Comparison of ENCODE assay signal across 13 cellular contexts in genomic region chr11:121129362-121130340, GRCh38. TPM values are rescaled to one million over a fixed set of nuclear protein-coding genes. Genes with fewer than 3 reads are reported as not detected.
A peak's percentile ranks its signal among the peaks of the same experiment; 100 is the strongest.
DNase-seq lines count a peak whose midpoint lies in the region; ATAC-seq and TF ChIP-seq lines count a peak whose summit lies in the region.
"Had no signal": no experiment of that assay in that cellular context is flagged by ENCODE, and none has a peak within 500 bp of the region (broad histone marks: within the 10 kb centered on the region; RNA-seq: fewer than 3 reads in every experiment).

No MANE protein-coding gene starts in this region.

- no peak overlapping the region for H3K23ac ChIP-seq in trophoblast cell (ENCODE audit: low read length)

- H3K36me3 ChIP-seq in right atrium auricular region (no peaks in the 10 kb centered on the region), PC-9 (ENCODE audit: low read depth) (no peaks in the 10 kb centered on the region), trophoblast cell (ENCODE audit: control insufficient read depth in 1 of 2, insufficient read depth in 2 of 2, low read length in 2 of 2) (no peaks in the 10 kb centered on the region), SK-N-SH (replicated peaks in 1 of 2; ENCODE audit: control insufficient read depth in 1 of 2, insufficient read depth in 2 of 2, low read length in 1 of 2) (no peaks in the 10 kb centered on the region)

- H3K27ac ChIP-seq in right atrium auricular region (no peak overlapping the region), PC-9 (no peak overlapping the region), trophoblast cell (ENCODE audit: low read depth, low read length) (no peak overlapping the region), SK-N-SH (ENCODE audit: low read depth in 2 of 2, low read length in 1 of 2) (no peak overlapping the region)
- H3K27ac ChIP-seq: GM23248 had no signal

- H2BK120ac ChIP-seq in trophoblast cell (ENCODE audit: insufficient read depth, low read length, poor library complexity): no peak overlapping the region

- no peaks in the 10 kb centered on the region for H3K79me2 ChIP-seq in PC-9 (ENCODE audit: low read depth)
- H3K79me2 ChIP-seq in trophoblast cell (ENCODE audit: control insufficient read depth, insufficient read depth, low read length, poor library complexity): no peaks in the 10 kb centered on the region
- H3K79me2 ChIP-seq in SK-N-SH (ENCODE audit: insufficient read depth): no peaks in the 10 kb centered on the region

- H3K14ac ChIP-seq in trophoblast cell (ENCODE audit: low read length): no peak overlapping the region

- H3K9me3 ChIP-seq in right atrium auricular region: no peaks in the 10 kb centered on the region
- H3K9me3 ChIP-seq in PC-9 (ENCODE audit: insufficient read depth, low read depth): no peaks in the 10 kb centered on the region
- peaks cover 10% of the 10 kb centered on the region for H3K9me3 ChIP-seq in trophoblast cell (ENCODE audit: insufficient read depth, low read depth, low read length)
- no peaks in the 10 kb centered on the region for H3K9me3 ChIP-seq in SK-N-SH

- peak; percentile 65 for DNase-seq in right atrium auricular region (ENCODE audit: low spot score)
- DNase-seq in Right ventricle myocardium inferior (ENCODE audit: missing footprints): no peak
- DNase-seq in HT-29 (ENCODE audit: low spot score): peak; percentile 8
- peak; percentile 40 to 59 for DNase-seq in PC-9
- DNase-seq in trophoblast cell: peak; percentile 65 to 73
- no peak for DNase-seq in SK-N-SH
- DNase-seq: C1 segment of cervical spinal cord; CD4-positive, alpha-beta T cell; DMS79; GM23248 had no signal

- H4K91ac ChIP-seq in trophoblast cell (ENCODE audit: low read depth, low read length): no peak overlapping the region

- H3K4ac ChIP-seq in trophoblast cell (ENCODE audit: low read depth, low read length): no peak overlapping the region

- TF ChIP-seq CTCF in right atrium auricular region (IDR thresholded peaks at IDR 0.05) (no peak), PC-9 (conservative IDR thresholded peaks at IDR 0.05) (no peak), SK-N-SH (IDR thresholded peaks at IDR 0.05) (no peak)

- intact Hi-C loops in Right ventricle myocardium inferior (cut with DNase I) (no loop called here), PC-9 (cut with micrococcal nuclease; ENCODE audit: unreplicated experiment) (no loop called here)

- H3K79me1 ChIP-seq in trophoblast cell (ENCODE audit: low read length): no peaks in the 10 kb centered on the region

- H2AK5ac ChIP-seq in trophoblast cell (ENCODE audit: low read length): no peak overlapping the region

- no peaks in the 10 kb centered on the region for H4K20me1 ChIP-seq in PC-9 (ENCODE audit: insufficient read depth)
- no peaks in the 10 kb centered on the region for H4K20me1 ChIP-seq in SK-N-SH (ENCODE audit: insufficient read depth)

- H3K4me1 ChIP-seq in right atrium auricular region: no peaks in the 10 kb centered on the region
- H3K4me1 ChIP-seq in PC-9 (replicated peaks; ENCODE audit: insufficient read depth): no peaks in the 10 kb centered on the region
- no peaks in the 10 kb centered on the region for H3K4me1 ChIP-seq in trophoblast cell (ENCODE audit: control insufficient read depth in 1 of 2, insufficient read depth in 2 of 2, low read length in 2 of 2)
- H3K4me1 ChIP-seq in SK-N-SH (ENCODE audit: control insufficient read depth in 1 of 2, insufficient read depth in 2 of 2, low read depth in 1 of 2, low read length in 1 of 2): no peaks in the 10 kb centered on the region; a peak in 1 of 4 replicates

- no peaks in the 10 kb centered on the region for H3K9me2 ChIP-seq in PC-9 (ENCODE audit: insufficient read depth)
- H3K9me2 ChIP-seq in SK-N-SH: no peaks in the 10 kb centered on the region

- no TSS peak for BruUV-seq in PC-9 (replicated peaks; lab: Mats Ljungman, UMichigan)

- H4K8ac ChIP-seq in trophoblast cell (ENCODE audit: low read depth, low read length): no peak overlapping the region

- H4K12ac ChIP-seq in trophoblast cell (ENCODE audit: low read depth, low read length): no peak overlapping the region

- POLR2A ChIA-PET in PC-9 (lab: Charles Lee; ENCODE audit: unreplicated experiment) (no interaction called here), SK-N-SH (lab: Yijun Ruan, JAX) (no interaction called here)

- no peak overlapping the region for H3K9ac ChIP-seq in trophoblast cell (ENCODE audit: low read length)
- no peak overlapping the region for H3K9ac ChIP-seq in SK-N-SH
- H3K9ac ChIP-seq: GM23248 had no signal

- TF ChIP-seq EP300 in SK-N-SH (IDR thresholded peaks at IDR 0.05; ENCODE audit: borderline replicate concordance in 1 of 2, low read depth in 1 of 2, low read length in 1 of 2): no peak

- H3K18ac ChIP-seq in trophoblast cell (ENCODE audit: low read length): no peak overlapping the region

- H3F3A ChIP-seq in PC-9 (ENCODE audit: insufficient read depth, low read depth) (no peaks in the 10 kb centered on the region), SK-N-SH (replicated peaks; ENCODE audit: insufficient read depth) (no peaks in the 10 kb centered on the region)

- no peak for TF ChIP-seq RAD21 in SK-N-SH (IDR thresholded peaks at IDR 0.05; ENCODE audit: low read length)

- no peak overlapping the region for H3K4me3 ChIP-seq in right atrium auricular region
- H3K4me3 ChIP-seq in PC-9: no peak overlapping the region
- H3K4me3 ChIP-seq in trophoblast cell (ENCODE audit: low read depth, low read length): no peak overlapping the region
- H3K4me3 ChIP-seq in SK-N-SH (ENCODE audit: low read depth in 2 of 2, low read length in 1 of 2): no peak overlapping the region
- H3K4me3 ChIP-seq: GM12878, GM23248 had no signal

- no CpG with 5 or more reads among the region's 29 CpGs for WGBS in trophoblast cell (ENCODE audit: extremely low coverage, insufficient coverage, insufficient read length)
- WGBS in SK-N-SH (ENCODE audit: low lambda C conversion rate): 71% methylated on average over 19 of the region's 29 CpGs

- ATAC-seq in Right ventricle myocardium inferior (no peak), HG03039 (IDR thresholded peaks at IDR 0.05; ENCODE audit: unreplicated experiment) (no peak), HG02981 (IDR thresholded peaks at IDR 0.05; ENCODE audit: unreplicated experiment) (no peak)
- ATAC-seq: GM12878 had no signal

- H3K4me2 ChIP-seq in PC-9 (no peak overlapping the region), trophoblast cell (ENCODE audit: low read length) (no peak overlapping the region), SK-N-SH (no peak overlapping the region)

- CTCF ChIA-PET in PC-9 (lab: Charles Lee): no interaction called here
- CTCF ChIA-PET in SK-N-SH (lab: Yijun Ruan, JAX): interaction anchor here (0.9 to 1.8 kb wide), 7 partner anchors 10 to 620 kb away, joined by 3 to 8 read pairs (median 4); no protein-coding TSS in a partner anchor

- H2BK12ac ChIP-seq in trophoblast cell (ENCODE audit: low read length): no peak overlapping the region

- H3K27me3 ChIP-seq in right atrium auricular region (no peaks in the 10 kb centered on the region), PC-9 (ENCODE audit: insufficient read depth, low read depth) (peaks cover 87% of the 10 kb centered on the region), trophoblast cell (ENCODE audit: insufficient read depth, low read length) (no peaks in the 10 kb centered on the region), SK-N-SH (ENCODE audit: insufficient read depth) (no peaks in the 10 kb centered on the region)

- H2AFZ ChIP-seq in PC-9 (no peak overlapping the region), trophoblast cell (ENCODE audit: insufficient read depth, low read length, poor library complexity) (no peak overlapping the region), SK-N-SH (ENCODE audit: low read depth) (no peak overlapping the region)
- H2AFZ ChIP-seq: GM23248 had no signal

- no peak overlapping the region for H2BK5ac ChIP-seq in trophoblast cell (ENCODE audit: low read depth, low read length, poor library complexity)

TF ChIP-seq in SK-N-SH, 30 proteins besides CTCF, POLR2A, EP300 and RAD21 (continues in another document):
- TF ChIP-seq TCF12 (IDR thresholded peaks at IDR 0.05) (no peak), YY1 (IDR thresholded peaks at IDR 0.05; ENCODE audit: low read depth) (no peak), TAF1 (IDR thresholded peaks at IDR 0.05; ENCODE audit: borderline replicate concordance, low read depth, low read length) (no peak), GABPA (IDR thresholded peaks at IDR 0.05; ENCODE audit: low read depth) (no peak), FOXJ3 (CRISPR knock-in tag; IDR thresholded peaks at IDR 0.05) (no peak), RCOR1 (IDR thresholded peaks at IDR 0.05; ENCODE audit: low read length) (no peak), MXI1 (IDR thresholded peaks at IDR 0.05; ENCODE audit: low read depth, low read length) (no peak), ZBTB33 (IDR thresholded peaks at IDR 0.05; ENCODE audit: borderline replicate concordance, low read depth) (no peak), FOSL2 (IDR thresholded peaks at IDR 0.05; ENCODE audit: borderline replicate concordance, low read depth) (no peak), POLR2AphosphoS5 (IDR thresholded peaks at IDR 0.05; ENCODE audit: low read depth, low read length) (no peak)

RNA-seq across cellular contexts. Expression of gene TECTA, which starts 28.6 kb away (rescaled TPM):
- total RNA-seq in right atrium auricular region: 1 to 10 TPM; 1.6 to 3.1 TPM
- total RNA-seq in Right ventricle myocardium inferior: 0.78 TPM
- total RNA-seq in HT-29 (2014; rRNA removed; shearing (Covaris generic)): not detected in 2 replicates
- 0.04 TPM in 1 of 2 replicates, not detected in the other for total RNA-seq in PC-9 (2021)
- 0.22 and 0.24 TPM in 2 replicates for polyA plus RNA-seq in trophoblast cell (2013)
- polyA plus RNA-seq in SK-N-SH (2012; rRNA removed): 0.58 and 0.88 TPM in 2 replicates
- 0.24 and 0.33 TPM in 2 replicates for polyA plus RNA-seq in SK-N-SH (2012; cell fraction: cytosol; rRNA removed)
- 2.5 and 2.6 TPM in 2 replicates for polyA plus RNA-seq in SK-N-SH (2012; cell fraction: nucleus; rRNA removed)

Comparison
In these comparisons a context has a peak if more than half of its experiments do, and no peak if none do; other contexts are left out.
1. DNase-seq: peak in right atrium auricular region (single experiment), HT-29 (single experiment), PC-9 (2 of 2) and trophoblast cell (2 of 2); none in Right ventricle myocardium inferior (single experiment) and SK-N-SH (single experiment).